ENCODE assay signal across 15 cellular contexts in the genomic region with DNA sequence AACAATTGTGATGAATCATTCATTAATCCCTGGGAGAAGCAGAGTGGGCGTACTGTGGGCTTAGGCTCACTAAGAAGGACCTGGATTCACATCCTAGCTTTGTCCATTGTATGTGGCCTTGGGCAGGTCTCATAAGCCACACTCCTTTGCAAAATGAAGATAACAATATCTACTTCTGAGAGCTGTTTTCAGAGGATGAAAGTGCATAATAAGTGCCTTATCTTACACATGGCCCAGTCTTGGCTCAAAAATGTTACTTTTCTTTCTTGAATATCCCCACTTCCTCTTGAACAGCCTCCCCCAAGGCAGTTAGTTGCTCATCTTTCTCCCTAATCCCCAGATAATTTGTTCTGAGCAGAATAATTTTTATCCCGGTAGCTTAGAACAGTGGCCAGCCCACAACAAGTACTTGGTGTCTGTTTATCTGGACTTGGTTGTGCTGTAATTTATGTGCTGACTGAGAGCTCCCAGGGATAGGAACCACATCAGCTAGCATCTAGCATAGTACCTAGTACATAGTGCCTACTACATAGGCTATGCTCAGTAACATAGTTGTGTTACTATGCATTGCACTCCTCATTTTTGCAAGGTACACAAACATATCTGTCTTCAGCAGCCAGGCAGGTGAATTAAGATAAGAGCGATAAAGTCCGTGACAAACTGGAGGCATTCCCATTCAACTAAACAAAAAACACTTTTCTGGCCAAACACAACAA.
DNase-seq lines count a peak whose midpoint lies in the region; TF ChIP-seq lines count a peak whose summit lies in the region.
"Had no signal": no experiment of that assay in that cellular context is flagged by ENCODE, and none has a peak within 500 bp of the region (broad histone marks: within the 10 kb centered on the region; RNA-seq: fewer than 3 reads in every experiment).

No MANE protein-coding gene starts in this region.

- H3K4me1 ChIP-seq in Caco-2 = peaks cover 51% of the 10 kb centered on the region

- H3K27me3 Mint-ChIP-seq in Caco-2 (ENCODE audit: insufficient read depth, unreplicated experiment) (no peaks in the 10 kb centered on the region), nephron progenitor cell (ENCODE audit: low read depth, poor library complexity) (peaks cover 3% of the 10 kb centered on the region)
- H3K27me3 Mint-ChIP-seq: naive thymus-derived CD8-positive, alpha-beta T cell had no signal

- no peak for TF ChIP-seq CTCF in Caco-2 (IDR thresholded peaks at IDR 0.05; ENCODE audit: insufficient read depth in 1 of 2, low read depth in 1 of 2, low read length in 1 of 2, severe bottlenecking in 1 of 2, unreplicated experiment in 1 of 2)
- TF ChIP-seq CTCF in nephron progenitor cell (IDR thresholded peaks at IDR 0.05) = no peak

- intact Hi-C loops in Caco-2 (cut with micrococcal nuclease; ENCODE audit: unreplicated experiment) = loop anchor here (2.0 to 10.0 kb wide), 5 partner anchors 23 to 329 kb away; no protein-coding TSS in a partner anchor

- peaks cover 39% of the 10 kb centered on the region for H3K4me1 Mint-ChIP-seq in Caco-2 (ENCODE audit: low read depth, unreplicated experiment)
- H3K4me1 Mint-ChIP-seq in nephron progenitor cell = peaks cover 41% of the 10 kb centered on the region

- peak overlapping the region; percentile 47 for H3K4me3 ChIP-seq in Caco-2 (ENCODE audit: low read depth, low read length)
- H3K4me3 ChIP-seq: dorsolateral prefrontal cortex, esophagus squamous epithelium had no signal

- peak overlapping the region; percentile 95 for H3K27ac Mint-ChIP-seq in Caco-2 (ENCODE audit: unreplicated experiment)
- peak overlapping the region; percentile 73 for H3K27ac Mint-ChIP-seq in nephron progenitor cell

- H3K36me3 ChIP-seq in Caco-2 (ENCODE audit: control insufficient read depth, insufficient read depth, low read length) = no peaks in the 10 kb centered on the region
- H3K36me3 ChIP-seq: esophagus squamous epithelium had no signal

- CTCF ChIA-PET in Caco-2 (lab: Charles Lee) = interaction anchor here (1.1 kb wide), 1 partner anchor 328 kb away, joined by 3 read pairs; no protein-coding TSS in a partner anchor

- H3K4me3 Mint-ChIP-seq in Caco-2 (ENCODE audit: unreplicated experiment) = peak overlapping the region; percentile 82
- H3K4me3 Mint-ChIP-seq in nephron progenitor cell = no peak overlapping the region
- H3K4me3 Mint-ChIP-seq: naive thymus-derived CD8-positive, alpha-beta T cell had no signal

- no peaks in the 10 kb centered on the region for H3K9me3 Mint-ChIP-seq in Caco-2 (ENCODE audit: unreplicated experiment)
- no peaks in the 10 kb centered on the region for H3K9me3 Mint-ChIP-seq in nephron progenitor cell
- H3K9me3 Mint-ChIP-seq: naive thymus-derived CD8-positive, alpha-beta T cell had no signal

- H3K36me3 Mint-ChIP-seq in Caco-2 (ENCODE audit: insufficient read depth, unreplicated experiment) (peaks cover 31% of the 10 kb centered on the region), nephron progenitor cell (ENCODE audit: low read depth) (no peaks in the 10 kb centered on the region)
- H3K36me3 Mint-ChIP-seq: naive thymus-derived CD8-positive, alpha-beta T cell had no signal

- no TSS peak for BruUV-seq in Caco-2 (replicated peaks; lab: Mats Ljungman, UMichigan)

- POLR2A ChIA-PET in Caco-2 (lab: Charles Lee) = interaction anchor here (0.5 to 1.0 kb wide), 5 partner anchors 58 to 995 kb away, joined by 3 to 11 read pairs (median 5); no protein-coding TSS in a partner anchor

- H3K9me3 ChIP-seq in Caco-2 = no peaks in the 10 kb centered on the region
- H3K9me3 ChIP-seq: esophagus squamous epithelium had no signal

- no peaks in the 10 kb centered on the region for H3K27me3 ChIP-seq in Caco-2 (replicated peaks; ENCODE audit: control insufficient read depth, insufficient read depth, low read length)
- H3K27me3 ChIP-seq: dorsolateral prefrontal cortex, esophagus squamous epithelium had no signal

- DNase-seq in Caco-2 (peak in 1 of 2 experiments; percentile 39), OCI-M1 (lab: John Stamatoyannopoulos, UW) (peak; percentile 97), dermis blood vessel endothelial cell (peak; percentile 32), nephron progenitor cell (no peak), NCI-H187 (lab: John Stamatoyannopoulos, UW) (no peak), SHP77 (lab: John Stamatoyannopoulos, UW) (no peak), foreskin melanocyte (no peak)
- no peak for DNase-seq in activated T-cell treated with anti-CD3 and anti-CD28 coated beads, Interleukin-2, amount 50 U/mL, for 48 hours
- DNase-seq: activated CD4-positive, CD25-positive, alpha-beta regulatory T cell; activated gamma-delta T cell; dorsolateral prefrontal cortex; esophagus squamous epithelium; naive thymus-derived CD8-positive, alpha-beta T cell; NCI-H1694; right cardiac atrium had no signal

Comparison
In these comparisons a context has a peak if more than half of its experiments do, and no peak if none do; other contexts are left out.
1. DNase-seq: peak in OCI-M1 (single experiment) and dermis blood vessel endothelial cell (single experiment); none in nephron progenitor cell (single experiment), NCI-H187 (0 of 2), activated T-cell treated with anti-CD3 and anti-CD28 coated beads, Interleukin-2, amount 50 U/mL, for 48 hours (0 of 2), SHP77 (0 of 2) and foreskin melanocyte (single experiment).